ENCODE assay signal across 8 cellular contexts in the genomic region with DNA sequence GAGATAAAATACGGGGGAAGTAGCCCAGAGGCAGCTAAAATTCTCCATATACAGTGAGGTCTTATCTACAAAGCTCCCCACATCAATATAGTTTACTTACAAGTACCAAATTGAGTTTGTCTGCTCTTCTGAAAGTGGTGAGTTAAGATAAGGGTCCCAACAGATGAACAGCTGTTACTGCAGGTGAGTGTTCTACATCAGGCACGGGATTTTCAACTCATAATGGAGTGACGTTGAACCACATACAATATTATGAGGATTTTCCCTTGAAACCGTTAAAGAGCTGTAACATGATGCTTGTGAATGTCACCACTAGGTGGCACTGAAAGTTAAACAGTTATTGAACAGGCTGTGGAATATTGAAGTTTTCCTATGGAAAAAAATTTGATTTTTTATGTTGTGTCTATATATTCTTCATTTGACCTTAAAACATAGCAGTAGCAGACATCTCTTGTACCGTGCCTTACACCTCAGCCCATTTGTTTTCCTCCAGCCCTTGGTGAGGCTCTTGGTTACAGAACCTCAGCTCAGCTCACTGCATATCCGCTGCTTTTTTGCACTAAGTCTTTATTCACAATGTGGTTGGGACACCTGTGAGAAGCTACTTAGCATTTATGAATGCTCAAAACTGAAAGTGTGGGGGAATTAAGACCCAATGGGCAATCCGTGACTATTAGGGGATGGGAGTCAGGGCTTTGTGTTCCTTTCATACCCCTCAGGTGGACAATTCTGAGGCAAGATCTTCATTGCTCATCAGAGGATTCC. TPM values are rescaled to one million over a fixed set of nuclear protein-coding genes. Genes with fewer than 3 reads are reported as not detected.
DNase-seq lines count a peak whose midpoint lies in the region; ATAC-seq and TF ChIP-seq lines count a peak whose summit lies in the region.

No MANE protein-coding gene starts in this region.

- ATAC-seq in stimulated activated naive B cell treated with anti-CD40 and anti-IgM and Interleukin-4, amounts not matched to agents 10 μg/mL and 1 μg/mL and 100 μg/mL, for 72 hours (replicated peaks): peak; percentile 83 to 98
- ATAC-seq in HG02642 (IDR thresholded peaks at IDR 0.05; ENCODE audit: poor library complexity, unreplicated experiment): no peak

- no peak overlapping the region for H3K27ac Mint-ChIP-seq in activated CD4-positive, alpha-beta T cell treated with anti-CD3 and anti-CD28 coated beads, Interleukin-2, amount 10 ng/mL, durations not matched to agents 24 days and 14 days
- peak overlapping the region; percentile 76 for H3K27ac Mint-ChIP-seq in stimulated activated naive B cell treated with anti-CD40 and anti-IgM and Interleukin-4, amounts not matched to agents 10 μg/mL and 1 μg/mL and 100 μg/mL, for 72 hours

- H3K4me3 ChIP-seq in HAP-1 (no peak overlapping the region), ascending aorta (no peak overlapping the region)

- peaks cover 30% of the 10 kb centered on the region for H3K27me3 Mint-ChIP-seq in activated CD4-positive, alpha-beta T cell treated with anti-CD3 and anti-CD28 coated beads, Interleukin-2, amount 10 ng/mL, durations not matched to agents 24 days and 14 days
- H3K27me3 Mint-ChIP-seq in stimulated activated naive B cell treated with anti-CD40 and anti-IgM and Interleukin-4, amounts not matched to agents 10 μg/mL and 1 μg/mL and 100 μg/mL, for 72 hours: no peaks in the 10 kb centered on the region

- H3K36me3 Mint-ChIP-seq in activated CD4-positive, alpha-beta T cell treated with anti-CD3 and anti-CD28 coated beads, Interleukin-2, amount 10 ng/mL, durations not matched to agents 24 days and 14 days (ENCODE audit: low read depth): no peaks in the 10 kb centered on the region
- H3K36me3 Mint-ChIP-seq in stimulated activated naive B cell treated with anti-CD40 and anti-IgM and Interleukin-4, amounts not matched to agents 10 μg/mL and 1 μg/mL and 100 μg/mL, for 72 hours: peaks cover 3 to 8% of the 10 kb centered on the region in 2 donors

- in situ Hi-C loops in HAP-1 (cut with MboI; ENCODE audit: low sequenced_read_pairs): loop anchor here (25.0 kb wide), 1 partner anchor 858 kb away; no protein-coding TSS in a partner anchor

- H3K9me3 ChIP-seq in HAP-1 (no peaks in the 10 kb centered on the region), ascending aorta (no peaks in the 10 kb centered on the region)

- no peaks in the 10 kb centered on the region for H3K36me3 ChIP-seq in HAP-1 (replicated peaks)
- H3K36me3 ChIP-seq in ascending aorta: no peaks in the 10 kb centered on the region

- H3K4me1 Mint-ChIP-seq in activated CD4-positive, alpha-beta T cell treated with anti-CD3 and anti-CD28 coated beads, Interleukin-2, amount 10 ng/mL, durations not matched to agents 24 days and 14 days: peaks cover 12% of the 10 kb centered on the region
- peaks cover 17 to 27% of the 10 kb centered on the region in 2 donors for H3K4me1 Mint-ChIP-seq in stimulated activated naive B cell treated with anti-CD40 and anti-IgM and Interleukin-4, amounts not matched to agents 10 μg/mL and 1 μg/mL and 100 μg/mL, for 72 hours

- no peak overlapping the region for H3K27ac ChIP-seq in ascending aorta

- no peaks in the 10 kb centered on the region for H3K9me3 Mint-ChIP-seq in activated CD4-positive, alpha-beta T cell treated with anti-CD3 and anti-CD28 coated beads, Interleukin-2, amount 10 ng/mL, durations not matched to agents 24 days and 14 days
- peaks cover 9 to 11% of the 10 kb centered on the region in 2 donors for H3K9me3 Mint-ChIP-seq in stimulated activated naive B cell treated with anti-CD40 and anti-IgM and Interleukin-4, amounts not matched to agents 10 μg/mL and 1 μg/mL and 100 μg/mL, for 72 hours

- H3K4me1 ChIP-seq in HAP-1 (no peaks in the 10 kb centered on the region), ascending aorta (no peaks in the 10 kb centered on the region)

- peak; percentile 55 to 73 (median 64) for TF ChIP-seq CTCF in ascending aorta (IDR thresholded peaks at IDR 0.05)

- no peak overlapping the region for H3K4me3 Mint-ChIP-seq in activated CD4-positive, alpha-beta T cell treated with anti-CD3 and anti-CD28 coated beads, Interleukin-2, amount 10 ng/mL, durations not matched to agents 24 days and 14 days
- peak overlapping the region; percentile 59 to 65 for H3K4me3 Mint-ChIP-seq in stimulated activated naive B cell treated with anti-CD40 and anti-IgM and Interleukin-4, amounts not matched to agents 10 μg/mL and 1 μg/mL and 100 μg/mL, for 72 hours

- intact Hi-C loops in activated CD4-positive, alpha-beta T cell treated with anti-CD3 and anti-CD28 coated beads, Interleukin-2, amount 10 ng/mL, durations not matched to agents 24 days and 14 days (cut with micrococcal nuclease): loop anchor here (1.0 to 10.0 kb wide), 4 partner anchors 127 to 868 kb away; partner anchors contain the start of gene CD1B
- intact Hi-C loops in ascending aorta (cut with DNase I): loop anchor here (1.0 to 2.0 kb wide), 2 partner anchors 795 to 868 kb away; no protein-coding TSS in a partner anchor

- peak; percentile 72 for DNase-seq in activated CD4-positive, alpha-beta T cell treated with anti-CD3 and anti-CD28 coated beads, Interleukin-2, amount 10 ng/mL, durations not matched to agents 24 days and 14 days
- no peak for DNase-seq in activated CD4-positive, alpha-beta T cell treated with anti-CD3 and anti-CD28 coated beads, Interleukin-2, amount 50 U/mL, for 1 hour
- DNase-seq in HAP-1 (ENCODE audit: low spot score in 2 of 2): peak; percentile 40 to 57
- DNase-seq in NCI-H226: peak; percentile 32
- no peak for DNase-seq in ascending aorta (ENCODE audit: low spot score in 2 of 2)
- DNase-seq in iPS-NIHi7 (ENCODE audit: extremely low spot score): peak; percentile 44
- DNase-seq in stimulated activated naive B cell treated with anti-CD40 and anti-IgM and Interleukin-4, amounts not matched to agents 10 μg/mL and 1 μg/mL and 100 μg/mL, for 72 hours: no peak

- H3K27me3 ChIP-seq in HAP-1 (ENCODE audit: low read depth): peaks cover 3% of the 10 kb centered on the region; the same call in 1 of the 2 replicates
- H3K27me3 ChIP-seq in ascending aorta: no peaks in the 10 kb centered on the region

RNA-seq across cellular contexts. Expression of gene CD1D, which starts 23.2 kb away (rescaled TPM):
- not detected in 2 replicates for total RNA-seq in activated CD4-positive, alpha-beta T cell treated with anti-CD3 and anti-CD28 coated beads, Interleukin-2, amount 10 ng/mL, durations not matched to agents 24 days and 14 days
- total RNA-seq in ascending aorta: not detected

RNA-seq across cellular contexts. Expression of gene CD1A, which starts 50.3 kb away (rescaled TPM):
- total RNA-seq in activated CD4-positive, alpha-beta T cell treated with anti-CD3 and anti-CD28 coated beads, Interleukin-2, amount 10 ng/mL, durations not matched to agents 24 days and 14 days: 0.12 and 0.21 TPM in 2 replicates
- not detected for total RNA-seq in ascending aorta

Comparison
In these comparisons a context has a peak if more than half of its experiments do, and no peak if none do; other contexts are left out.
1. DNase-seq: peak in activated CD4-positive, alpha-beta T cell treated with anti-CD3 and anti-CD28 coated beads, Interleukin-2, amount 10 ng/mL, durations not matched to agents 24 days and 14 days (single experiment), HAP-1 (2 of 2), NCI-H226 (single experiment) and iPS-NIHi7 (single experiment); none in activated CD4-positive, alpha-beta T cell treated with anti-CD3 and anti-CD28 coated beads, Interleukin-2, amount 50 U/mL, for 1 hour (single experiment), ascending aorta (0 of 2) and stimulated activated naive B cell treated with anti-CD40 and anti-IgM and Interleukin-4, amounts not matched to agents 10 μg/mL and 1 μg/mL and 100 μg/mL, for 72 hours (single experiment).